ENCODE assay signal across 8 cellular contexts in genomic region chr17:69634844-69635243, GRCh38.
"Had no signal": no experiment of that assay in that cellular context is flagged by ENCODE, and none has a peak within 500 bp of the region (broad histone marks: within the 10 kb centered on the region; RNA-seq: fewer than 3 reads in every experiment).

No MANE protein-coding gene starts in this region.

- FAIRE-seq: H54, HTR-8/SVneo had no signal

- H2AFZ ChIP-seq: GM23248 had no signal

- H3K9ac ChIP-seq: GM23248, KMS-11 had no signal

- H3K4me2 ChIP-seq: KMS-11 had no signal

- DNase-seq: GM23248, GOT3, H9, HCEC 1CT, KBM-7 had no signal

- H3K4me3 ChIP-seq: GM23248 had no signal

- H3K27ac ChIP-seq: GM23248, KMS-11 had no signal
